8 cellular contexts compared by ENCODE assay signal in the genomic region with DNA sequence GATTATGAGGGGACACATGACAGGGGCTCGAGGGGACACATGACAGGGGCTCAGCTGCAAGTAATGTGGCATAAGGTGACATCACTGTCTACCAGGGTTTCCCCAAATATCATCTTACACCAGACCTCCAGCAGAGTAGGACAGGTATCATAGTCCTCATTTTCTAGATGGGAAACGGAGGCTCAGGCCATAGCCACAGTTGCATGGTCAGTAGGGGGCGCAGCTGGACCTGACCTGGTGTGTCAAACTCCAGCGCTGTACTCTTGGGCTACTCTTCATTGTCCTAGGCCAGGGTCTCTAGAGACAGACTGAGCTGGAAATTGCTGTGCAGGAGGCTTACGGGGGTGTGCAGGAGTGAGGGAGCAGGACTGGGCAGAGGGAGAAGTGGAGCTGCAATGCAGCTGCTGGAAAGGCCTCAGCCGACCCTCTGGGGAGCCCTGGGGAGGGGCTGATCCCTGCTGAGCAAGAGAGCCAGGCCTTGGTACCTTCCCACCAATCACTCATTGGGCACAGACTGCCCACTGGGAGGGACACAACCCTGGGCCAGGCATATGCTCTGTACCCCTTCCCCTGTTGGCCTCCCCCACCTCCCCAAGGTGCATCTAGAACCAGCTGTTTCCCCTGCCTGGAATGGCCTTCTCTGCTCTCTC.
DNase-seq lines count a peak whose midpoint lies in the region; ATAC-seq and TF ChIP-seq lines count a peak whose summit lies in the region.

No MANE protein-coding gene starts in this region.

- H3K9me3 ChIP-seq in H9 (ENCODE audit: control insufficient read depth, low read depth, low read length) (no peaks in the 10 kb centered on the region), upper lobe of right lung (peaks cover 8% of the 10 kb centered on the region)

- H4K8ac ChIP-seq in H9 (replicated peaks; ENCODE audit: insufficient read length, low read depth, low read length): no peak overlapping the region
- H4K8ac ChIP-seq in mesendoderm (ENCODE audit: low read depth, low read length): no peak overlapping the region

- H3K9me3 Mint-ChIP-seq in H9: peaks cover 16 to 17% of the 10 kb centered on the region in 2 experiments

- H2BK20ac ChIP-seq in H9 (ENCODE audit: low read depth, low read length, poor library complexity, severe bottlenecking): no peak overlapping the region

- H3K18ac ChIP-seq in H9 (ENCODE audit: insufficient read length, low read depth, low read length) (no peak overlapping the region), mesendoderm (ENCODE audit: low read length) (no peak overlapping the region)

- no peak overlapping the region for H3K4ac ChIP-seq in H9 (ENCODE audit: low read depth, low read length)
- H3K4ac ChIP-seq in mesendoderm (ENCODE audit: low read depth, low read length): no peak overlapping the region

- no peak overlapping the region for H3K4me3 ChIP-seq in mesendoderm (ENCODE audit: low read length)
- no peak overlapping the region for H3K4me3 ChIP-seq in upper lobe of right lung

- H3K27ac Mint-ChIP-seq in H9: no peak overlapping the region

- no peak overlapping the region for H2BK12ac ChIP-seq in H9 (ENCODE audit: insufficient read length, low read depth, low read length)

- H2BK120ac ChIP-seq in H9 (ENCODE audit: low read depth, low read length, poor library complexity, severe bottlenecking) (no peak overlapping the region), mesendoderm (ENCODE audit: low read depth, low read length) (no peak overlapping the region)

- no peaks in the 10 kb centered on the region for H3K79me2 ChIP-seq in H9 (ENCODE audit: insufficient read depth, low read length)
- no peaks in the 10 kb centered on the region for H3K79me2 ChIP-seq in mesendoderm (ENCODE audit: control insufficient read depth, insufficient read depth, low read length)

- peak; percentile 95 for TF ChIP-seq CTCF in H9 (conservative IDR thresholded peaks at IDR 0.05)
- peak; percentile 46 for TF ChIP-seq CTCF in upper lobe of right lung (IDR thresholded peaks at IDR 0.05)

- H3K36me3 ChIP-seq in mesendoderm (ENCODE audit: control insufficient read depth, insufficient read depth, low read length) (no peaks in the 10 kb centered on the region), upper lobe of right lung (no peaks in the 10 kb centered on the region)

- no peak overlapping the region for H3K14ac ChIP-seq in H9 (ENCODE audit: insufficient read depth, low read length)

- peak; percentile 58 for DNase-seq in AG08395 (ENCODE audit: low spot score)
- peak; percentile 81 for DNase-seq in H9
- DNase-seq in SK-MEL-5 (ENCODE audit: low read depth, low spot score): peak; percentile 69
- DNase-seq in cerebellar cortex (ENCODE audit: low spot score): peak; percentile 43
- DNase-seq in mesendoderm: peak; percentile 77
- peak; percentile 77 for DNase-seq in upper lobe of right lung
- no peak for DNase-seq in NCI-H2081 treated with DMSO at 0.1 percent for 48 hours (lab: John Stamatoyannopoulos, UW)

- intact Hi-C loops in upper lobe of right lung (cut with DNase I): no loop called here

- no peak overlapping the region for H3K27ac ChIP-seq in H9 (ENCODE audit: insufficient read length, low read depth, low read length)
- no peak overlapping the region for H3K27ac ChIP-seq in mesendoderm (ENCODE audit: low read depth, low read length)
- no peak overlapping the region for H3K27ac ChIP-seq in upper lobe of right lung

- no peaks in the 10 kb centered on the region for H3K23me2 ChIP-seq in H9 (ENCODE audit: insufficient read length, low read depth, low read length, poor library complexity, severe bottlenecking)

- peaks cover 4 to 5% of the 10 kb centered on the region in 2 experiments; a peak in 2 of 4 replicates for H3K4me1 Mint-ChIP-seq in H9

- H4K20me1 ChIP-seq in H9 (ENCODE audit: control insufficient read depth, insufficient read depth, insufficient read length): no peaks in the 10 kb centered on the region

- H4K91ac ChIP-seq in H9 (ENCODE audit: insufficient read length, low read depth, low read length): no peak overlapping the region

- H3K56ac ChIP-seq in H9 (ENCODE audit: insufficient read length, low read depth, low read length) (no peak overlapping the region), mesendoderm (ENCODE audit: low read length) (no peak overlapping the region)

- WGBS in H9 (ENCODE audit: extremely low coverage, insufficient read length, low lambda C conversion rate): no CpG with 5 or more reads among the region's 6 CpGs
- no CpG with 5 or more reads among the region's 6 CpGs for WGBS in mesendoderm (ENCODE audit: extremely low coverage, insufficient coverage, low lambda C conversion rate)

- H2AFZ ChIP-seq in H9 (ENCODE audit: low read length): no peak overlapping the region

- H3K4me3 Mint-ChIP-seq in H9: no peak overlapping the region

- H3K79me1 ChIP-seq in H9 (ENCODE audit: insufficient read depth, low read depth, low read length, poor library complexity, severe bottlenecking) (no peaks in the 10 kb centered on the region), mesendoderm (ENCODE audit: low read length) (no peaks in the 10 kb centered on the region)

- ATAC-seq in upper lobe of right lung: peak; percentile 76
- no peak for ATAC-seq in GM18873 (IDR thresholded peaks at IDR 0.05; ENCODE audit: low FRiP score, unreplicated experiment)

- H3K36me3 Mint-ChIP-seq in H9 (ENCODE audit: insufficient read depth in 1 of 3, low read depth in 3 of 3): peaks cover 5 to 20% (median 10%) of the 10 kb centered on the region in 3 experiments

- H3K23ac ChIP-seq in H9 (ENCODE audit: insufficient read length, low read depth, low read length): no peak overlapping the region
- H3K23ac ChIP-seq in mesendoderm (ENCODE audit: low read length): no peak overlapping the region

- in situ Hi-C loops in SK-MEL-5 (cut with HindIII; ENCODE audit: low pct_unique_long_range_greater_than_20kb, low sequenced_read_pairs): no loop called here

- peaks cover 24% of the 10 kb centered on the region for H3K27me3 Mint-ChIP-seq in H9 (ENCODE audit: low read depth)

- H2BK5ac ChIP-seq in H9 (ENCODE audit: insufficient read length, low read length) (no peak overlapping the region), mesendoderm (ENCODE audit: low read length) (no peak overlapping the region)

- H4K5ac ChIP-seq in H9 (ENCODE audit: insufficient read length, low read depth, low read length) (no peak overlapping the region), mesendoderm (ENCODE audit: low read length) (no peak overlapping the region)

- H2AK5ac ChIP-seq in H9 (ENCODE audit: insufficient read length, low read length) (no peak overlapping the region), mesendoderm (ENCODE audit: low read length) (no peak overlapping the region)

- H3K27me3 ChIP-seq in H9 (ENCODE audit: insufficient read depth, low read length) (no peaks in the 10 kb centered on the region), mesendoderm (ENCODE audit: insufficient read depth, low read length, poor library complexity) (no peaks in the 10 kb centered on the region), upper lobe of right lung (no peaks in the 10 kb centered on the region)

- H2BK15ac ChIP-seq in H9 (ENCODE audit: low read depth, low read length): no peak overlapping the region
- no peak overlapping the region for H2BK15ac ChIP-seq in mesendoderm (replicated peaks; ENCODE audit: low read depth)

- no peak overlapping the region for H3T11ph ChIP-seq in H9 (ENCODE audit: low read length)

- H3K4me2 ChIP-seq in H9 (ENCODE audit: insufficient read depth, insufficient read length, low read length): no peak overlapping the region
- H3K4me2 ChIP-seq in mesendoderm (ENCODE audit: low read length): no peak overlapping the region

- H3K9ac ChIP-seq in H9 (ENCODE audit: extremely low read depth, insufficient read length, low read length) (no peak overlapping the region), mesendoderm (ENCODE audit: low read length) (no peak overlapping the region)

- H3K4me1 ChIP-seq in H9 (ENCODE audit: insufficient read depth, low read length) (no peaks in the 10 kb centered on the region), mesendoderm (ENCODE audit: control insufficient read depth, low read depth, low read length) (no peaks in the 10 kb centered on the region), upper lobe of right lung (no peaks in the 10 kb centered on the region)
